Comparison of ENCODE assay signal across 10 cellular contexts in genomic region chr4:16224264-16224663, GRCh38. TPM values are rescaled to one million over a fixed set of nuclear protein-coding genes. Genes with fewer than 3 reads are reported as not detected.
DNase-seq lines count a peak whose midpoint lies in the region; ATAC-seq and TF ChIP-seq lines count a peak whose summit lies in the region.
"Had no signal": no experiment of that assay in that cellular context is flagged by ENCODE, and none has a peak within 500 bp of the region (broad histone marks: within the 10 kb centered on the region; RNA-seq: fewer than 3 reads in every experiment).

No MANE protein-coding gene starts in this region.

- H3K27me3 ChIP-seq in testis: no peaks in the 10 kb centered on the region
- no peaks in the 10 kb centered on the region for H3K27me3 ChIP-seq in transverse colon
- H3K27me3 ChIP-seq: tibial nerve had no signal

- intact Hi-C loops in testis (cut with DNase I; ENCODE audit: low total_unique reads) (no loop called here), transverse colon (cut with DNase I; ENCODE audit: low total_unique reads) (no loop called here)

- no peak for DNase-seq in activated T-cell treated with anti-CD3 and anti-CD28 coated beads, Interleukin-2, amount 50 U/mL, for 72 hours
- no peak for DNase-seq in activated T-cell treated with anti-CD3 and anti-CD28 coated beads, Interleukin-2, amount 50 U/mL, for 48 hours
- no peak for DNase-seq in activated naive CD4-positive, alpha-beta T cell treated with anti-CD3 and anti-CD28 coated beads, Interleukin-2, amount 50 U/mL, for 72 hours (ENCODE audit: low spot score in 2 of 2)
- DNase-seq in kidney tubule cell (ENCODE audit: low spot score) (peak; percentile 41), testis (peak; percentile 16), transverse colon (no peak), HK-2 (ENCODE audit: unreplicated experiment) (no peak), GM13976 (ENCODE audit: low spot score) (no peak)
- DNase-seq: activated effector memory CD4-positive, alpha-beta T cell treated with Interleukin-2 at 50 U/mL for 16 hours had no signal

- 53 to 75% methylated on average over 3 of the region's 3 CpGs for WGBS in testis, 2 donors
- WGBS in transverse colon (ENCODE audit: low coverage in 1 of 2), 2 donors: 85 to 94% methylated on average over 3 of the region's 3 CpGs

- H3K4me1 ChIP-seq in testis (peaks cover 23% of the 10 kb centered on the region), transverse colon (peaks cover 19 to 49% (median 42%) of the 10 kb centered on the region in 4 donors)

- H3K4me3 Mint-ChIP-seq in activated T-cell treated with anti-CD3 and anti-CD28 coated beads, Interleukin-2, amount 50 U/mL, for 72 hours: peak overlapping the region; percentile 80 to 97

- H3K36me3 ChIP-seq in testis (ENCODE audit: low read depth, missing control alignments) (no peaks in the 10 kb centered on the region), transverse colon (no peaks in the 10 kb centered on the region)

- H3K27ac Mint-ChIP-seq in activated T-cell treated with anti-CD3 and anti-CD28 coated beads, Interleukin-2, amount 50 U/mL, for 72 hours: peak overlapping the region; percentile 98
- H3K27ac Mint-ChIP-seq in activated naive CD4-positive, alpha-beta T cell treated with anti-CD3 and anti-CD28 coated beads, Interleukin-2, amount 50 U/mL, for 72 hours: peak overlapping the region; percentile 86 to 93

- ATAC-seq in activated T-cell treated with anti-CD3 and anti-CD28 coated beads, Interleukin-2, amount 50 U/mL, for 72 hours (replicated peaks in 1 of 2): no peak
- ATAC-seq in activated naive CD4-positive, alpha-beta T cell treated with anti-CD3 and anti-CD28 coated beads, Interleukin-2, amount 50 U/mL, for 72 hours: no peak

- TF ChIP-seq CTCF in testis (IDR thresholded peaks at IDR 0.05): no peak
- no peak for TF ChIP-seq CTCF in transverse colon (IDR thresholded peaks at IDR 0.05)
- no peak for TF ChIP-seq CTCF in GM13976 (IDR thresholded peaks at IDR 0.05; ENCODE audit: borderline replicate concordance, control extremely low read depth, extremely low read depth, insufficient read depth, missing control alignments)

- peaks cover 1 to 8% of the 10 kb centered on the region in 2 donors for H3K36me3 Mint-ChIP-seq in activated T-cell treated with anti-CD3 and anti-CD28 coated beads, Interleukin-2, amount 50 U/mL, for 72 hours (ENCODE audit: insufficient read depth in 2 of 2)
- H3K36me3 Mint-ChIP-seq in activated naive CD4-positive, alpha-beta T cell treated with anti-CD3 and anti-CD28 coated beads, Interleukin-2, amount 50 U/mL, for 72 hours: peaks cover 9 to 19% of the 10 kb centered on the region in 2 donors

- H3K9me3 Mint-ChIP-seq in activated T-cell treated with anti-CD3 and anti-CD28 coated beads, Interleukin-2, amount 50 U/mL, for 72 hours: no peaks in the 10 kb centered on the region
- H3K9me3 Mint-ChIP-seq in activated naive CD4-positive, alpha-beta T cell treated with anti-CD3 and anti-CD28 coated beads, Interleukin-2, amount 50 U/mL, for 72 hours: no peaks in the 10 kb centered on the region

- no peak for TF ChIP-seq EP300 in transverse colon (IDR thresholded peaks at IDR 0.05; ENCODE audit: low read depth)

- peaks cover 53% of the 10 kb centered on the region for H3K4me1 Mint-ChIP-seq in activated T-cell treated with anti-CD3 and anti-CD28 coated beads, Interleukin-2, amount 50 U/mL, for 72 hours (ENCODE audit: low read depth)

- no peak overlapping the region for H3K4me3 ChIP-seq in testis
- peak overlapping the region in 1 of 4 donors; percentile 95 for H3K4me3 ChIP-seq in transverse colon

- in situ Hi-C loops in transverse colon (cut with MboI; ENCODE audit: low pct_ligation_motif_present in 1 of 4, low pct_unique_long_range_greater_than_20kb in 1 of 4, low sequenced_read_pairs in 3 of 4) (loop anchor here in 1 of 4 donors (25.0 kb wide), 1 partner anchor 187 kb away; no protein-coding TSS in a partner anchor), GM13976 (cut with MboI; ENCODE audit: low sequenced_read_pairs, unreplicated experiment) (no loop called here)

- H3K9me3 ChIP-seq in testis: no peaks in the 10 kb centered on the region
- H3K9me3 ChIP-seq in transverse colon: no peaks in the 10 kb centered on the region
- H3K9me3 ChIP-seq: tibial nerve had no signal

- TF ChIP-seq POLR2A in testis (IDR thresholded peaks at IDR 0.05) (no peak), transverse colon (IDR thresholded peaks at IDR 0.05) (no peak)

- H3K27ac ChIP-seq in testis: no peak overlapping the region
- peak overlapping the region in 2 of 4 donors; percentile 99 for H3K27ac ChIP-seq in transverse colon

- no peaks in the 10 kb centered on the region for H3K27me3 Mint-ChIP-seq in activated T-cell treated with anti-CD3 and anti-CD28 coated beads, Interleukin-2, amount 50 U/mL, for 72 hours (ENCODE audit: low read depth)

RNA-seq across cellular contexts. Expression of gene TAPT1, which starts 2.0 kb away (rescaled TPM):
- total RNA-seq in activated T-cell treated with anti-CD3 and anti-CD28 coated beads, Interleukin-2, amount 50 U/mL, for 72 hours: 10 to 100 TPM; 58.6 to 65.3 TPM
- total RNA-seq in activated naive CD4-positive, alpha-beta T cell treated with anti-CD3 and anti-CD28 coated beads, Interleukin-2, amount 50 U/mL, for 72 hours: 10 to 100 TPM; 33.6 to 52.5 TPM
- total RNA-seq in testis (10 to 100 TPM; 38.4 to 46.1 TPM), transverse colon (10 to 100 TPM; 21.5 to 54.6 (median 29.8) TPM)
- polyA plus RNA-seq in testis (ENCODE audit: insufficient read depth, low read depth, low replicate concordance): 117 TPM

Comparison
In these comparisons a context has a peak if more than half of its experiments do, and no peak if none do; other contexts are left out.
1. DNase-seq: peak in kidney tubule cell (single experiment) and testis (single experiment); none in activated T-cell treated with anti-CD3 and anti-CD28 coated beads, Interleukin-2, amount 50 U/mL, for 72 hours (0 of 2), activated T-cell treated with anti-CD3 and anti-CD28 coated beads, Interleukin-2, amount 50 U/mL, for 48 hours (0 of 2), activated naive CD4-positive, alpha-beta T cell treated with anti-CD3 and anti-CD28 coated beads, Interleukin-2, amount 50 U/mL, for 72 hours (0 of 2), transverse colon (single experiment), HK-2 (single experiment) and GM13976 (single experiment).